ENCODE assay signal across 8 cellular contexts in genomic region chr6:83853968-83854501, GRCh38. TPM values are rescaled to one million over a fixed set of nuclear protein-coding genes. Genes with fewer than 3 reads are reported as not detected.
DNase-seq lines count a peak whose midpoint lies in the region; ATAC-seq and TF ChIP-seq lines count a peak whose summit lies in the region.

No MANE protein-coding gene starts in this region.

- H3K4me3 ChIP-seq in heart left ventricle, result peak overlapping the region in 11 of 12 donors; percentile 32 to 56 (median 48)
- H3K4me3 ChIP-seq in tibial nerve, result peak overlapping the region; percentile 28 to 58 (median 47)

- peaks cover 0 to 58% (median 27%) of the 10 kb centered on the region in 9 donors for H3K27me3 ChIP-seq in heart left ventricle
- peaks cover 0 to 37% of the 10 kb centered on the region in 2 donors for H3K27me3 ChIP-seq in tibial nerve

- 6 to 19% (median 11%) methylated on average over 14 to 20 of the region's 20 CpGs for WGBS in heart left ventricle, 4 donors
- 12 to 14% methylated on average over 15 of the region's 20 CpGs for WGBS in tibial nerve, 2 donors

- TF ChIP-seq EP300 in tibial nerve (IDR thresholded peaks at IDR 0.05), result no peak

- ATAC-seq in heart left ventricle (no peak), Right ventricle myocardium superior (ENCODE audit: poor library complexity) (no peak)

- no peak for TF ChIP-seq CTCF in heart left ventricle (IDR thresholded peaks at IDR 0.05)
- no peak for TF ChIP-seq CTCF in VCaP (conservative IDR thresholded peaks at IDR 0.05)
- no peak for TF ChIP-seq CTCF in tibial nerve (IDR thresholded peaks at IDR 0.05)

- TF ChIP-seq POLR2A in heart left ventricle (IDR thresholded peaks at IDR 0.05), result no peak
- no peak for TF ChIP-seq POLR2A in tibial nerve (IDR thresholded peaks at IDR 0.05)

- H3K27ac ChIP-seq in heart left ventricle, result no peak overlapping the region
- H3K27ac ChIP-seq in VCaP, result peak overlapping the region; percentile 75
- no peak overlapping the region for H3K27ac ChIP-seq in tibial nerve

- intact Hi-C loops in heart left ventricle (cut with DNase I) (no loop called here), Right ventricle myocardium superior (cut with DNase I) (no loop called here)

- H3K4me1 ChIP-seq in heart left ventricle (peaks cover 0 to 18% (median 6%) of the 10 kb centered on the region in 12 donors), tibial nerve (peaks cover 0 to 26% (median 10%) of the 10 kb centered on the region in 4 donors)

- H3K36me3 ChIP-seq in heart left ventricle (no peaks in the 10 kb centered on the region), tibial nerve (no peaks in the 10 kb centered on the region)

- DNase-seq in heart left ventricle, result no peak
- DNase-seq in Right ventricle myocardium superior, result no peak
- peak; percentile 35 for DNase-seq in iPS-NIHi11 (ENCODE audit: low spot score)
- DNase-seq in tibial nerve (ENCODE audit: low spot score in 2 of 2), result no peak
- no peak for DNase-seq in MV-4-11 (lab: John Stamatoyannopoulos, UW)
- DNase-seq in stimulated activated CD4-positive, alpha-beta T cell treated with anti-CD3 and anti-CD28 coated beads, Interleukin-2, amount 100 ng/mL, for 24 hours, result no peak
- DNase-seq in ecto neural progenitor cell (ENCODE audit: low spot score), result no peak

- no peaks in the 10 kb centered on the region for H3K9me3 ChIP-seq in heart left ventricle
- no peaks in the 10 kb centered on the region for H3K9me3 ChIP-seq in tibial nerve

RNA-seq across cellular contexts. Expression of gene RIPPLY2, which starts 0.9 kb away (rescaled TPM):
- not detected for total RNA-seq in heart left ventricle
- polyA plus RNA-seq in heart left ventricle, result not detected
- not detected for total RNA-seq in Right ventricle myocardium superior
- 10 to 100 TPM in 1 of 4 donors, under 1 TPM in 1, not detected in 2; 0.21 to 16.7 TPM for total RNA-seq in tibial nerve

RNA-seq across cellular contexts. Expression of gene CYB5R4, which starts 5.5 kb away (rescaled TPM):
- total RNA-seq in heart left ventricle, result 10 to 100 TPM in 7 of 9 donors, 1 to 10 TPM in 2; 4.6 to 29.0 (median 15.6) TPM
- polyA plus RNA-seq in heart left ventricle, result 10 to 100 TPM in 1 of 2 donors, 1 to 10 TPM in 1; 1.3 to 16.3 TPM
- 13.2 TPM for total RNA-seq in Right ventricle myocardium superior
- total RNA-seq in tibial nerve, result 10 to 100 TPM in 2 of 4 donors, 1 to 10 TPM in 2; 4.2 to 13.1 (median 8.3) TPM
